ENCODE assay signal across 8 cellular contexts in the genomic region with DNA sequence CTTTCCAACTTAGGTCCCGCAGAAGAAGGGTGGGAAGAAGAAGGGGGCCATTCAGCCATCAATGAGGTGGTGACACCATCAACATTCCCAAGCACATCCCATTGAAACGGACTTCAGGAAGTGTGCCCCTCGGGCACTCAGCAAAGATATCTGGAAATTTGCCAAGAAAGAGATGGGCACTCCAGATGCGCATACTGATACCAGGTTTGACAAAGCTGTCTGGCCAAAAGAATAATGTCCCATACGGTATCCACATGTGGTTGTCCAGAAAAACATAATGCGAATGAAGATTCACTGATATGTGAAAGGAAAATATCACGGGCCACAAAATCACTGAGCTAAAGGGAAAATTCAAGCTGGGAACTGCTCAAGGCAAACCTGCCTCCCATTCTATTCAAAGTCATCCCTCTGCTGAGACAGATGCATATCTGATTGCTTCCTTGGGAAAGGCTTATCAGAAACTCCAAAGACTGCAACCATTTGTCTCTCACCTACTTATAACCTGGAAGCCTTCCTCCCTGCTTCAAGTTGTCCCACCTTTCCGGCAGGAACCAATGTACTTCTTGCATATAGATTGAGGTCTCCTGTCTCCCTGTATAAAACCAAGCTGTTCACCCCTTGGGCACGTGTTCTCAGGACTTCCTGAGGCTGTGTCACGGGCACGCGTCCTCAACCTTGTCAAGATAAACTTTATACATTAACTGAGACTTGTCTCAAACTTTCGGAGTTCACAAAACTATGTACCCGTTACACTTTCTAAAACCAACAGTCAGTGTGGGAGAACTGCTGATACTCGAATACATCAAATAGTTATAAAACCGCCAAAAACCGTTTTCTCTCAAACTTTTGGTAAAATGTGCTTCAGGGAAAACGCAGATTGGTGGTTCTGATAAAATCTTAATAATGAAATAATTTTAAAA. TPM values are rescaled to one million over a fixed set of nuclear protein-coding genes. Genes with fewer than 3 reads are reported as not detected.
DNase-seq lines count a peak whose midpoint lies in the region; ATAC-seq and TF ChIP-seq lines count a peak whose summit lies in the region.

No MANE protein-coding gene starts in this region.

- H3K4me3 ChIP-seq in kidney epithelial cell (ENCODE audit: low read depth, low read length) (peak overlapping the region; percentile 89), thyroid gland (replicated peaks in 1 of 3) (peak overlapping the region in 1 of 3 donors; percentile 84)

- ATAC-seq in activated T-cell treated with anti-CD3 and anti-CD28 coated beads, Interleukin-2, amount 50 U/mL, for 72 hours (replicated peaks in 1 of 2) = no peak
- ATAC-seq in GM21390 (IDR thresholded peaks at IDR 0.05; ENCODE audit: unreplicated experiment) = no peak

- no peak overlapping the region for H3K27ac Mint-ChIP-seq in activated T-cell treated with anti-CD3 and anti-CD28 coated beads, Interleukin-2, amount 50 U/mL, for 72 hours
- H3K27ac Mint-ChIP-seq in activated naive CD4-positive, alpha-beta T cell treated with anti-CD3 and anti-CD28 coated beads for 36 hours = peak overlapping the region; percentile 16

- H3K27me3 ChIP-seq in kidney epithelial cell (ENCODE audit: control insufficient read depth, insufficient read depth, low read length) = no peaks in the 10 kb centered on the region
- no peaks in the 10 kb centered on the region for H3K27me3 ChIP-seq in thyroid gland

- H3K4me3 Mint-ChIP-seq in activated T-cell treated with anti-CD3 and anti-CD28 coated beads, Interleukin-2, amount 50 U/mL, for 72 hours = peak overlapping the region; percentile 58 to 96
- peak overlapping the region; percentile 57 for H3K4me3 Mint-ChIP-seq in activated naive CD4-positive, alpha-beta T cell treated with anti-CD3 and anti-CD28 coated beads for 36 hours

- peaks cover 70% of the 10 kb centered on the region for H3K4me1 Mint-ChIP-seq in activated T-cell treated with anti-CD3 and anti-CD28 coated beads, Interleukin-2, amount 50 U/mL, for 72 hours (ENCODE audit: low read depth)
- peaks cover 59% of the 10 kb centered on the region for H3K4me1 Mint-ChIP-seq in activated naive CD4-positive, alpha-beta T cell treated with anti-CD3 and anti-CD28 coated beads for 36 hours (ENCODE audit: low read depth)

- peaks cover 13% of the 10 kb centered on the region for H3K27me3 Mint-ChIP-seq in activated T-cell treated with anti-CD3 and anti-CD28 coated beads, Interleukin-2, amount 50 U/mL, for 72 hours (ENCODE audit: low read depth)
- H3K27me3 Mint-ChIP-seq in activated naive CD4-positive, alpha-beta T cell treated with anti-CD3 and anti-CD28 coated beads for 36 hours (ENCODE audit: low read depth) = no peaks in the 10 kb centered on the region

- CTCF ChIA-PET in activated naive CD4-positive, alpha-beta T cell treated with anti-CD3 and anti-CD28 coated beads for 36 hours (lab: Charles Lee) = interaction anchor here (0.6 to 1.3 kb wide), 4 partner anchors 8 to 382 kb away, joined by 3 read pairs; no protein-coding TSS in a partner anchor

- no peaks in the 10 kb centered on the region for H3K9me3 ChIP-seq in thyroid gland

- TF ChIP-seq CTCF in kidney epithelial cell (IDR thresholded peaks at IDR 0.05; ENCODE audit: insufficient read depth, low read length, poor library complexity, severe bottlenecking) (no peak), thyroid gland (IDR thresholded peaks at IDR 0.05) (no peak)

- H3K9me3 Mint-ChIP-seq in activated T-cell treated with anti-CD3 and anti-CD28 coated beads, Interleukin-2, amount 50 U/mL, for 72 hours = no peaks in the 10 kb centered on the region
- H3K9me3 Mint-ChIP-seq in activated naive CD4-positive, alpha-beta T cell treated with anti-CD3 and anti-CD28 coated beads for 36 hours = no peaks in the 10 kb centered on the region

- H3K36me3 ChIP-seq in kidney epithelial cell (ENCODE audit: control insufficient read depth, insufficient read depth, low read length) (no peaks in the 10 kb centered on the region), thyroid gland (no peaks in the 10 kb centered on the region)

- peak overlapping the region in 2 of 3 donors; percentile 66 to 91 for H3K27ac ChIP-seq in thyroid gland

- intact Hi-C loops in activated naive CD4-positive, alpha-beta T cell treated with anti-CD3 and anti-CD28 coated beads for 36 hours (cut with micrococcal nuclease) = loop anchor here (1.0 to 10.0 kb wide), 6 partner anchors 42 to 867 kb away; partner anchors contain the start of genes DLX2, DYNC1I2, METAP1D and SLC25A12
- intact Hi-C loops in thyroid gland (cut with DNase I) = no loop called here

- TF ChIP-seq POLR2A in thyroid gland (IDR thresholded peaks at IDR 0.05) = no peak

- WGBS in thyroid gland, 2 donors = 55 to 63% methylated on average over 18 of the region's 18 CpGs

- peaks cover 7 to 11% of the 10 kb centered on the region in 2 donors for H3K4me1 ChIP-seq in thyroid gland

- peaks cover 2 to 4% of the 10 kb centered on the region in 2 donors for H3K36me3 Mint-ChIP-seq in activated T-cell treated with anti-CD3 and anti-CD28 coated beads, Interleukin-2, amount 50 U/mL, for 72 hours (ENCODE audit: insufficient read depth in 2 of 2)
- peaks cover 11% of the 10 kb centered on the region for H3K36me3 Mint-ChIP-seq in activated naive CD4-positive, alpha-beta T cell treated with anti-CD3 and anti-CD28 coated beads for 36 hours (ENCODE audit: low read depth)

- DNase-seq in activated T-cell treated with anti-CD3 and anti-CD28 coated beads, Interleukin-2, amount 50 U/mL, for 72 hours = no peak
- DNase-seq in activated T-cell treated with anti-CD3 and anti-CD28 coated beads, Interleukin-2, amount 50 U/mL, for 1 hour = no peak
- peak; percentile 49 for DNase-seq in activated naive CD4-positive, alpha-beta T cell treated with anti-CD3 and anti-CD28 coated beads for 36 hours
- DNase-seq in kidney epithelial cell (ENCODE audit: low read depth) = no peak
- peak in 1 of 2 donors; percentile 4 for DNase-seq in thyroid gland
- no peak for DNase-seq in amygdala (lab: John Stamatoyannopoulos, UW)
- DNase-seq in dedifferentiated amniotic fluid mesenchymal stem cell (ENCODE audit: extremely low spot score) = no peak

RNA-seq across cellular contexts. Expression of gene PDK1, which starts 1.3 kb away (rescaled TPM):
- 10 to 100 TPM; 22.5 to 33.6 TPM for total RNA-seq in activated T-cell treated with anti-CD3 and anti-CD28 coated beads, Interleukin-2, amount 50 U/mL, for 72 hours
- total RNA-seq in activated naive CD4-positive, alpha-beta T cell treated with anti-CD3 and anti-CD28 coated beads for 36 hours = 10 to 100 TPM; 31.9 to 35.3 TPM
- total RNA-seq in kidney epithelial cell = 7.7 and 11.8 TPM in 2 replicates
- total RNA-seq in thyroid gland = 10 to 100 TPM in 3 of 4 donors, 1 to 10 TPM in 1; 7.0 to 13.5 (median 11.4) TPM
